In the genomic region with DNA sequence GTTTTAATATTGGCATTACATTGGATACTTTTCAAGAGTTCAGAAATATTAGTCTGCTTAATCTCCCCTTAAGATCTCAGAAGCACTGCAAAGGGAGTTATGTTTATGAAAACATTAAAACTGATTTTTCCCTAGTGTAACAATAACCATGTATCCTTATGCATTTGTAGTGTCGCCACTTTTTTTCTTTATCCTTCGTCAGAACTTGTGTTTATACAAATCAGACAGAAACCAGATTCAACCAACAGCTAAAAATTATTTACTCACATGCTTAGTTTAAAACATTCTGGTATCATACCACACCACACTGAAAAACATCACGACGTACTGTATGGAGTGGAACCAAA, we compare ENCODE assay signal across 8 cellular contexts. TPM values are rescaled to one million over a fixed set of nuclear protein-coding genes. Genes with fewer than 3 reads are reported as not detected.
DNase-seq lines count a peak whose midpoint lies in the region; ATAC-seq and TF ChIP-seq lines count a peak whose summit lies in the region.

No MANE protein-coding gene starts in this region.

- H3K9me3 ChIP-seq in adrenal gland (replicated peaks in 1 of 3) (no peaks in the 10 kb centered on the region), thymus (ENCODE audit: control insufficient read depth) (no peaks in the 10 kb centered on the region)

- 8 to 17% (median 12%) methylated on average over 4 of the region's 4 CpGs for WGBS in adrenal gland, 4 donors
- 28% methylated on average over 4 of the region's 4 CpGs for WGBS in thymus

- TF ChIP-seq POLR2A in adrenal gland (IDR thresholded peaks at IDR 0.05) = no peak

- DNase-seq in activated T-cell treated with anti-CD3 and anti-CD28 coated beads, Interleukin-2, amount 50 U/mL, for 4 hours = no peak
- DNase-seq in activated T-cell treated with anti-CD3 and anti-CD28 coated beads for 4 hours (no peak), adrenal gland (no peak), GM19238 (ENCODE audit: insufficient read length, low spot score) (no peak)
- DNase-seq in activated CD8-positive, alpha-beta memory T cell treated with anti-CD3 and anti-CD28 coated beads, Interleukin-2, amount 50 U/mL, for 4 hours = no peak

- no peaks in the 10 kb centered on the region for H3K9me3 Mint-ChIP-seq in activated T-cell treated with anti-CD3 and anti-CD28 coated beads, Interleukin-2, amount 50 U/mL, for 4 hours

- H3K4me1 ChIP-seq in adrenal gland (replicated peaks in 1 of 2) (peaks cover 4 to 50% of the 10 kb centered on the region in 2 donors), thymus (ENCODE audit: control insufficient read depth, insufficient read depth, low read length) (peaks cover 6% of the 10 kb centered on the region)

- H3K36me3 ChIP-seq in adrenal gland (replicated peaks in 1 of 2) = no peaks in the 10 kb centered on the region
- no peaks in the 10 kb centered on the region for H3K36me3 ChIP-seq in thymus (ENCODE audit: control insufficient read depth, insufficient read depth)

- no peaks in the 10 kb centered on the region for H3K27me3 ChIP-seq in adrenal gland
- no peaks in the 10 kb centered on the region for H3K27me3 ChIP-seq in layer of hippocampus (ENCODE audit: control insufficient read depth, insufficient read depth, low read length)
- H3K27me3 ChIP-seq in thymus (ENCODE audit: control insufficient read depth, insufficient read depth) = peaks cover 3% of the 10 kb centered on the region

- H3K27me3 Mint-ChIP-seq in activated T-cell treated with anti-CD3 and anti-CD28 coated beads, Interleukin-2, amount 50 U/mL, for 4 hours (ENCODE audit: low read depth) = no peaks in the 10 kb centered on the region

- no peak for TF ChIP-seq CTCF in adrenal gland (IDR thresholded peaks at IDR 0.05)

- no peaks in the 10 kb centered on the region for H3K36me3 Mint-ChIP-seq in activated T-cell treated with anti-CD3 and anti-CD28 coated beads, Interleukin-2, amount 50 U/mL, for 4 hours (ENCODE audit: insufficient read depth)

- H3K4me1 Mint-ChIP-seq in activated T-cell treated with anti-CD3 and anti-CD28 coated beads, Interleukin-2, amount 50 U/mL, for 4 hours (ENCODE audit: low read depth) = peaks cover 48% of the 10 kb centered on the region

- intact Hi-C loops in adrenal gland (cut with DNase I) = loop anchor here in 1 of 2 donors (10.0 kb wide), 1 partner anchor 50 kb away; no protein-coding TSS in a partner anchor

- H3K27ac ChIP-seq in adrenal gland (peak overlapping the region; percentile 70 to 99 (median 97)), layer of hippocampus (ENCODE audit: low read depth, low read length) (peak overlapping the region; percentile 90), thymus (ENCODE audit: low read depth) (no peak overlapping the region)

- peak overlapping the region; percentile 92 for H3K4me3 Mint-ChIP-seq in activated T-cell treated with anti-CD3 and anti-CD28 coated beads, Interleukin-2, amount 50 U/mL, for 4 hours

- H3K4me3 ChIP-seq in adrenal gland (peak overlapping the region in 3 of 4 donors; percentile 33 to 95 (median 72)), thymus (ENCODE audit: low read length) (peak overlapping the region; percentile 78)

- ATAC-seq in activated T-cell treated with anti-CD3 and anti-CD28 coated beads, Interleukin-2, amount 50 U/mL, for 4 hours = no peak
- ATAC-seq in HG03135 (IDR thresholded peaks at IDR 0.05; ENCODE audit: unreplicated experiment) = no peak

RNA-seq across cellular contexts. Expression of a gene that starts 1.3 kb away (rescaled TPM):
- total RNA-seq in activated T-cell treated with anti-CD3 and anti-CD28 coated beads, Interleukin-2, amount 50 U/mL, for 4 hours = 10 to 100 TPM; 11.1 to 16.6 (median 14.5) TPM
- 10 to 100 TPM; 36.6 to 49.1 (median 43.9) TPM for total RNA-seq in adrenal gland
- polyA plus RNA-seq in adrenal gland (10 to 100 TPM in 2 of 3 donors, 1 to 10 TPM in 1; 7.4 to 48.5 (median 10.9) TPM), thymus (15.6 TPM)
